Comparison of ENCODE assay signal across 17 cellular contexts in the genomic region with DNA sequence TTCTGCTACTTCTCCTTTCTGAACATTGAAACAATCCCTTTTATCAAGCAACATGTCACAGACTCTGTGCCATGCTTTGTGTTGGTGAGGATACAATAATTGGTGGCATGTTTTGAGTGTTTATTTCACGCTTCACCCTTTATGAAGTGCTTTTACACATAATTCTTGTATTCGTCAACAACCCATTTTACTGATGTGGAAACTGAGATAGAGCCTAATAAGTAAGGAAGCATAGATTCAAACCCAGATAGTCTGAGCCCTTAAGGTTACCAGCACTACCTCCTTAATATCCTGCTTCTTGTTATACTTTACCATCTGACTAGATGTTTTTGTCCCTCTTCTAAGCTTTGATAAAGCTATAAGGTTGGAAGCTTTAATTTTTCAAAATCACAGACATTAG. TPM values are rescaled to one million over a fixed set of nuclear protein-coding genes. Genes with fewer than 3 reads are reported as not detected.
A peak's percentile ranks its signal among the peaks of the same experiment; 100 is the strongest.
DNase-seq lines count a peak whose midpoint lies in the region; ATAC-seq and TF ChIP-seq lines count a peak whose summit lies in the region.
"Had no signal": no experiment of that assay in that cellular context is flagged by ENCODE, and none has a peak within 500 bp of the region (broad histone marks: within the 10 kb centered on the region; RNA-seq: fewer than 3 reads in every experiment).

No MANE protein-coding gene starts in this region.

- peaks cover 54% of the 10 kb centered on the region for H3F3A ChIP-seq in GM23248 (ENCODE audit: insufficient read depth)
- H3F3A ChIP-seq in neural cell (ENCODE audit: insufficient read depth, low read length, poor library complexity, severe bottlenecking), result no peaks in the 10 kb centered on the region

- H3K27me3 Mint-ChIP-seq in brain, result peaks cover 3% of the 10 kb centered on the region

- H3K9ac ChIP-seq in GM23248, result no peak overlapping the region
- no peak overlapping the region for H3K9ac ChIP-seq in neural cell (ENCODE audit: low read length)
- H3K9ac ChIP-seq: BLaER1 had no signal

- ATAC-seq in HG03469 (IDR thresholded peaks at IDR 0.05; ENCODE audit: unreplicated experiment) (no peak), right cardiac atrium (no peak)
- ATAC-seq: GM12878, HCT116 had no signal

- H3K9me2 ChIP-seq in GM23248 (ENCODE audit: insufficient read depth) (no peaks in the 10 kb centered on the region), neural cell (ENCODE audit: insufficient read depth, low read length) (no peaks in the 10 kb centered on the region)

- H3K4me3 ChIP-seq in GM23248, result 0 out of 2 replicates have a peak overlapping the region, but pooled peaks have one; percentile 12
- H3K4me3 ChIP-seq in neural cell (ENCODE audit: low read length), result no peak overlapping the region
- H3K4me3 ChIP-seq in tibial nerve, result no peak overlapping the region
- H3K4me3 ChIP-seq in right cardiac atrium (ENCODE audit: low read length), result no peak overlapping the region
- H3K4me3 ChIP-seq: BLaER1, GM12878 had no signal

- intact Hi-C loops in right cardiac atrium (cut with DNase I), result no loop called here

- H3K36me3 Mint-ChIP-seq in brain, result peaks cover 25% of the 10 kb centered on the region

- no peak for TF ChIP-seq RAD21 in neural cell (conservative IDR thresholded peaks at IDR 0.05)

- no peak for TF ChIP-seq CTCF in brain (conservative IDR thresholded peaks at IDR 0.05)
- TF ChIP-seq CTCF in neural cell (IDR thresholded peaks at IDR 0.05; ENCODE audit: poor library complexity, severe bottlenecking), result no peak
- TF ChIP-seq CTCF in tibial nerve (IDR thresholded peaks at IDR 0.05), result no peak

- WGBS in GM23248 (ENCODE audit: low coverage in 1 of 2, low lambda C conversion rate in 2 of 2, missing lambda C conversion rate in 2 of 2), 2 experiments, result 75 to 85% methylated on average over 2 of the region's 2 CpGs
- 92 to 97% methylated on average over 2 of the region's 2 CpGs for WGBS in tibial nerve, 2 donors
- 99% methylated on average over 2 of the region's 2 CpGs for WGBS in right cardiac atrium

- no peak overlapping the region for H3K4me3 Mint-ChIP-seq in brain
- H3K4me3 Mint-ChIP-seq: CD4-positive, alpha-beta memory T cell had no signal

- in situ Hi-C loops in GM23248 (cut with MboI), result no loop called here

- no peak for DNase-seq in GM23248
- DNase-seq in tibial nerve (ENCODE audit: low spot score in 2 of 2), result no peak
- DNase-seq in NCI-H2196 treated with DMSO at 0.1 percent for 48 hours (lab: John Stamatoyannopoulos, UW; ENCODE audit: unreplicated experiment), result no peak
- no peak for DNase-seq in right cardiac atrium
- DNase-seq: CD4-positive, alpha-beta memory T cell; GOT3; KBM-7; NCI-H1105 treated with DMSO at 0.1 percent for 48 hours; NCI-H1694 treated with DMSO at 0.1 percent for 48 hours; NCI-H226; SHP77 treated with DMSO at 0.1 percent for 48 hours had no signal

- H3K27ac ChIP-seq in GM23248 (peak overlapping the region; percentile 68), neural cell (ENCODE audit: low read length) (peak overlapping the region; percentile 59), tibial nerve (peak overlapping the region in 3 of 4 donors; percentile 0 to 22 (median 7)), right cardiac atrium (ENCODE audit: low read length) (no peak overlapping the region)
- H3K27ac ChIP-seq: BLaER1 had no signal

- H3K4me1 ChIP-seq in GM23248 (ENCODE audit: insufficient read depth) (peaks cover 25% of the 10 kb centered on the region), tibial nerve (peaks cover 0 to 24% (median 0%) of the 10 kb centered on the region in 4 donors), right cardiac atrium (ENCODE audit: control insufficient read depth, insufficient read depth, low read length) (peaks cover 2% of the 10 kb centered on the region)
- H3K4me1 ChIP-seq: BLaER1 had no signal

- TF ChIP-seq POLR2A in tibial nerve (IDR thresholded peaks at IDR 0.05), result no peak

- H3K27me3 ChIP-seq in GM23248 (replicated peaks; ENCODE audit: insufficient read depth) (no peaks in the 10 kb centered on the region), neural cell (ENCODE audit: insufficient read depth, low read depth, low read length) (no peaks in the 10 kb centered on the region), tibial nerve (no peaks in the 10 kb centered on the region), right cardiac atrium (ENCODE audit: control insufficient read depth, insufficient read depth) (no peaks in the 10 kb centered on the region)
- H3K27me3 ChIP-seq: BLaER1 had no signal

- H3K9me3 ChIP-seq in GM23248 (ENCODE audit: low read depth) (no peaks in the 10 kb centered on the region), neural cell (ENCODE audit: low read length) (no peaks in the 10 kb centered on the region), tibial nerve (peaks cover 0 to 14% (median 0%) of the 10 kb centered on the region in 4 donors), right cardiac atrium (ENCODE audit: control insufficient read depth, low read length) (no peaks in the 10 kb centered on the region)

- H3K9me3 Mint-ChIP-seq in brain, result peaks cover 3 to 21% (median 14%) of the 10 kb centered on the region in 5 experiments

- H3K4me2 ChIP-seq in GM23248 (ENCODE audit: unreplicated experiment) (peak overlapping the region; percentile 39), neural cell (ENCODE audit: low read length) (no peak overlapping the region)
- H3K4me2 ChIP-seq: BLaER1 had no signal

- H2AFZ ChIP-seq in GM23248, result no peak overlapping the region
- no peak overlapping the region for H2AFZ ChIP-seq in neural cell (ENCODE audit: low read depth, low read length)

- peak overlapping the region in 3 of 5 experiments; percentile 55 to 81 (median 60) for H3K27ac Mint-ChIP-seq in brain
- H3K27ac Mint-ChIP-seq: CD4-positive, alpha-beta memory T cell had no signal

- 0 out of 2 replicates have a peak, but pooled peaks cover 6% of the 10 kb centered on the region for H3K36me3 ChIP-seq in GM23248 (ENCODE audit: low read depth)
- H3K36me3 ChIP-seq in neural cell (ENCODE audit: insufficient read depth, low read length), result no peaks in the 10 kb centered on the region
- peaks cover 0 to 11% (median 0%) of the 10 kb centered on the region in 3 donors for H3K36me3 ChIP-seq in tibial nerve

- H4K20me1 ChIP-seq in GM23248 (ENCODE audit: insufficient read depth) (no peaks in the 10 kb centered on the region), neural cell (ENCODE audit: insufficient read depth) (no peaks in the 10 kb centered on the region)
- H4K20me1 ChIP-seq: BLaER1 had no signal

- TF ChIP-seq EP300 in neural cell (conservative IDR thresholded peaks at IDR 0.05; ENCODE audit: poor library complexity, severe bottlenecking), result no peak
- no peak for TF ChIP-seq EP300 in tibial nerve (IDR thresholded peaks at IDR 0.05)

- peaks cover 19% of the 10 kb centered on the region for H3K4me1 Mint-ChIP-seq in brain
- H3K4me1 Mint-ChIP-seq: CD4-positive, alpha-beta memory T cell had no signal

- H3K79me2 ChIP-seq in GM23248 (ENCODE audit: insufficient read depth) (peaks cover 86% of the 10 kb centered on the region), neural cell (replicated peaks; ENCODE audit: insufficient read depth, low read length) (no peaks in the 10 kb centered on the region)

TF ChIP-seq in neural cell, 6 proteins besides CTCF, POLR2A, EP300 and RAD21:
- TF ChIP-seq MXI1 (conservative IDR thresholded peaks at IDR 0.05; ENCODE audit: poor library complexity, severe bottlenecking) (no peak), TAF1 (IDR thresholded peaks at IDR 0.05; ENCODE audit: low read depth) (no peak), POLR2AphosphoS5 (IDR thresholded peaks at IDR 0.05) (no peak), EZH2 (IDR thresholded peaks at IDR 0.05; ENCODE audit: borderline replicate concordance, insufficient read depth, low read length, poor library complexity, severe bottlenecking) (no peak), SMC3 (conservative IDR thresholded peaks at IDR 0.05; ENCODE audit: poor library complexity) (no peak)
- TF ChIP-seq, protein P1, sequence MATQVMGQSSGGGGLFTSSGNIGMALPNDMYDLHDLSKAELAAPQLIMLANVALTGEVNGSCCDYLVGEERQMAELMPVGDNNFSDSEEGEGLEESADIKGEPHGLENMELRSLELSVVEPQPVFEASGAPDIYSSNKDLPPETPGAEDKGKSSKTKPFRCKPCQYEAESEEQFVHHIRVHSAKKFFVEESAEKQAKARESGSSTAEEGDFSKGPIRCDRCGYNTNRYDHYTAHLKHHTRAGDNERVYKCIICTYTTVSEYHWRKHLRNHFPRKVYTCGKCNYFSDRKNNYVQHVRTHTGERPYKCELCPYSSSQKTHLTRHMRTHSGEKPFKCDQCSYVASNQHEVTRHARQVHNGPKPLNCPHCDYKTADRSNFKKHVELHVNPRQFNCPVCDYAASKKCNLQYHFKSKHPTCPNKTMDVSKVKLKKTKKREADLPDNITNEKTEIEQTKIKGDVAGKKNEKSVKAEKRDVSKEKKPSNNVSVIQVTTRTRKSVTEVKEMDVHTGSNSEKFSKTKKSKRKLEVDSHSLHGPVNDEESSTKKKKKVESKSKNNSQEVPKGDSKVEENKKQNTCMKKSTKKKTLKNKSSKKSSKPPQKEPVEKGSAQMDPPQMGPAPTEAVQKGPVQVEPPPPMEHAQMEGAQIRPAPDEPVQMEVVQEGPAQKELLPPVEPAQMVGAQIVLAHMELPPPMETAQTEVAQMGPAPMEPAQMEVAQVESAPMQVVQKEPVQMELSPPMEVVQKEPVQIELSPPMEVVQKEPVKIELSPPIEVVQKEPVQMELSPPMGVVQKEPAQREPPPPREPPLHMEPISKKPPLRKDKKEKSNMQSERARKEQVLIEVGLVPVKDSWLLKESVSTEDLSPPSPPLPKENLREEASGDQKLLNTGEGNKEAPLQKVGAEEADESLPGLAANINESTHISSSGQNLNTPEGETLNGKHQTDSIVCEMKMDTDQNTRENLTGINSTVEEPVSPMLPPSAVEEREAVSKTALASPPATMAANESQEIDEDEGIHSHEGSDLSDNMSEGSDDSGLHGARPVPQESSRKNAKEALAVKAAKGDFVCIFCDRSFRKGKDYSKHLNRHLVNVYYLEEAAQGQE (IDR thresholded peaks at IDR 0.05; ENCODE audit: borderline replicate concordance), result no peak

RNA-seq across cellular contexts. Expression of a gene that starts 49.3 kb away (rescaled TPM):
- total RNA-seq in GM23248 (2014; rRNA removed; shearing (Covaris generic)), result under 0.01 TPM in 1 of 2 replicates, not detected in the other
- polyA plus RNA-seq in GM23248 (2016; fragmentation: Nextera tagmentation; extraction: Ambion mirVana), result not detected in 2 replicates
- 1.3 TPM for polyA plus RNA-seq in brain (ENCODE audit: insufficient read depth, low read depth, low replicate concordance)
- polyA plus RNA-seq in neural cell, result 5.1 and 8.3 TPM in 2 replicates
- 6.7 and 7.3 TPM in 2 replicates for polyA minus RNA-seq in neural cell
- 1 to 10 TPM in 3 of 4 donors, under 1 TPM in 1; 0.39 to 5.4 (median 2.7) TPM for total RNA-seq in tibial nerve
- total RNA-seq in right cardiac atrium, result not detected
- polyA plus RNA-seq in right cardiac atrium, result not detected
- polyA plus RNA-seq: CD4-positive, alpha-beta memory T cell; GM12878 had no signal
